2 cellular contexts compared by ENCODE assay signal in the genomic region with DNA sequence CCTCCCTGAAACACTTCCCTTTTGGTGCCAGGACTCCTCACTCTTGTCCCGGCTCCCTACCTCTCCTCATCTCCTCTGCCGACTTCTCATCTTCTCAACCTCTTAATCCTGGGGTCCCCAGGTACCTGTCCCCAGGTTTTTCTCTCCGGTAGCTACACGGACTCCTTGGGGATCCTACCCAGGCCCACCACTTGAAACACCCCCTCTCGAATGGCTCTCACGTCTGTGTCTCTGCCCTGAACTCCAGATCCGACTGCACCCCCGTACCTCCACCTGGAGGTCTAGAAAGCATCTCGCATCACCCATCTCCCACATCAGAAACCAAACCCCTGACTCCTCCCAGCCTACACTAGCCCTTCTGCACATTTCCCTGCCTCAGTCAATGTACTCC.
TF ChIP-seq lines count a peak whose summit lies in the region.

No MANE protein-coding gene starts in this region.

TF ChIP-seq in SK-N-SH, 30 proteins besides CTCF, POLR2A, EP300 and RAD21 (continued from another document):
- TF ChIP-seq FOXJ3 (CRISPR knock-in tag; IDR thresholded peaks at IDR 0.05) (no peak), POLR2AphosphoS5 (IDR thresholded peaks at IDR 0.05; ENCODE audit: low read depth, low read length) (no peak), YY1 (IDR thresholded peaks at IDR 0.05; ENCODE audit: low read depth) (no peak), SIN3A (IDR thresholded peaks at IDR 0.05; ENCODE audit: borderline replicate concordance, low read depth, low read length) (no peak)
- TF ChIP-seq, protein P1, sequence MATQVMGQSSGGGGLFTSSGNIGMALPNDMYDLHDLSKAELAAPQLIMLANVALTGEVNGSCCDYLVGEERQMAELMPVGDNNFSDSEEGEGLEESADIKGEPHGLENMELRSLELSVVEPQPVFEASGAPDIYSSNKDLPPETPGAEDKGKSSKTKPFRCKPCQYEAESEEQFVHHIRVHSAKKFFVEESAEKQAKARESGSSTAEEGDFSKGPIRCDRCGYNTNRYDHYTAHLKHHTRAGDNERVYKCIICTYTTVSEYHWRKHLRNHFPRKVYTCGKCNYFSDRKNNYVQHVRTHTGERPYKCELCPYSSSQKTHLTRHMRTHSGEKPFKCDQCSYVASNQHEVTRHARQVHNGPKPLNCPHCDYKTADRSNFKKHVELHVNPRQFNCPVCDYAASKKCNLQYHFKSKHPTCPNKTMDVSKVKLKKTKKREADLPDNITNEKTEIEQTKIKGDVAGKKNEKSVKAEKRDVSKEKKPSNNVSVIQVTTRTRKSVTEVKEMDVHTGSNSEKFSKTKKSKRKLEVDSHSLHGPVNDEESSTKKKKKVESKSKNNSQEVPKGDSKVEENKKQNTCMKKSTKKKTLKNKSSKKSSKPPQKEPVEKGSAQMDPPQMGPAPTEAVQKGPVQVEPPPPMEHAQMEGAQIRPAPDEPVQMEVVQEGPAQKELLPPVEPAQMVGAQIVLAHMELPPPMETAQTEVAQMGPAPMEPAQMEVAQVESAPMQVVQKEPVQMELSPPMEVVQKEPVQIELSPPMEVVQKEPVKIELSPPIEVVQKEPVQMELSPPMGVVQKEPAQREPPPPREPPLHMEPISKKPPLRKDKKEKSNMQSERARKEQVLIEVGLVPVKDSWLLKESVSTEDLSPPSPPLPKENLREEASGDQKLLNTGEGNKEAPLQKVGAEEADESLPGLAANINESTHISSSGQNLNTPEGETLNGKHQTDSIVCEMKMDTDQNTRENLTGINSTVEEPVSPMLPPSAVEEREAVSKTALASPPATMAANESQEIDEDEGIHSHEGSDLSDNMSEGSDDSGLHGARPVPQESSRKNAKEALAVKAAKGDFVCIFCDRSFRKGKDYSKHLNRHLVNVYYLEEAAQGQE (IDR thresholded peaks at IDR 0.05; ENCODE audit: low read depth, low read length), result no peak

TF ChIP-seq in SK-N-SH treated with all-trans-retinoic acid at 6 μM for 48 hours, 23 proteins besides CTCF, POLR2A, EP300 and RAD21 (continued from another document):
- TF ChIP-seq, protein P2, sequence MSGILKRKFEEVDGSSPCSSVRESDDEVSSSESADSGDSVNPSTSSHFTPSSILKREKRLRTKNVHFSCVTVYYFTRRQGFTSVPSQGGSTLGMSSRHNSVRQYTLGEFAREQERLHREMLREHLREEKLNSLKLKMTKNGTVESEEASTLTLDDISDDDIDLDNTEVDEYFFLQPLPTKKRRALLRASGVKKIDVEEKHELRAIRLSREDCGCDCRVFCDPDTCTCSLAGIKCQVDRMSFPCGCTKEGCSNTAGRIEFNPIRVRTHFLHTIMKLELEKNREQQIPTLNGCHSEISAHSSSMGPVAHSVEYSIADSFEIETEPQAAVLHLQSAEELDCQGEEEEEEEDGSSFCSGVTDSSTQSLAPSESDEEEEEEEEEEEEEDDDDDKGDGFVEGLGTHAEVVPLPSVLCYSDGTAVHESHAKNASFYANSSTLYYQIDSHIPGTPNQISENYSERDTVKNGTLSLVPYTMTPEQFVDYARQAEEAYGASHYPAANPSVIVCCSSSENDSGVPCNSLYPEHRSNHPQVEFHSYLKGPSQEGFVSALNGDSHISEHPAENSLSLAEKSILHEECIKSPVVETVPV (CRISPR knock-in tag; IDR thresholded peaks at IDR 0.05), result no peak
- TF ChIP-seq PPARA (CRISPR knock-in tag; IDR thresholded peaks at IDR 0.05; ENCODE audit: borderline replicate concordance) (no peak), ZNF565 (CRISPR knock-in tag; conservative IDR thresholded peaks at IDR 0.05; ENCODE audit: low read depth) (no peak), CSDC2 (CRISPR knock-in tag; IDR thresholded peaks at IDR 0.05) (no peak), ZNF70 (CRISPR knock-in tag; IDR thresholded peaks at IDR 0.05) (no peak), ZNF8 (CRISPR knock-in tag; IDR thresholded peaks at IDR 0.05) (no peak), ZC3H10 (CRISPR knock-in tag; IDR thresholded peaks at IDR 0.05) (no peak), ARNTL (CRISPR knock-in tag; IDR thresholded peaks at IDR 0.05; ENCODE audit: borderline replicate concordance, low read depth) (no peak), SNAI2 (CRISPR knock-in tag; IDR thresholded peaks at IDR 0.05) (no peak), ZFP30 (CRISPR knock-in tag; IDR thresholded peaks at IDR 0.05) (no peak), OSR1 (CRISPR knock-in tag; IDR thresholded peaks at IDR 0.05) (no peak), ESRRG (CRISPR knock-in tag; IDR thresholded peaks at IDR 0.05) (no peak), BACH2 (CRISPR knock-in tag; IDR thresholded peaks at IDR 0.05; ENCODE audit: borderline replicate concordance) (no peak), GLIS3 (CRISPR knock-in tag; IDR thresholded peaks at IDR 0.05) (no peak)
- TF ChIP-seq, protein P3, sequence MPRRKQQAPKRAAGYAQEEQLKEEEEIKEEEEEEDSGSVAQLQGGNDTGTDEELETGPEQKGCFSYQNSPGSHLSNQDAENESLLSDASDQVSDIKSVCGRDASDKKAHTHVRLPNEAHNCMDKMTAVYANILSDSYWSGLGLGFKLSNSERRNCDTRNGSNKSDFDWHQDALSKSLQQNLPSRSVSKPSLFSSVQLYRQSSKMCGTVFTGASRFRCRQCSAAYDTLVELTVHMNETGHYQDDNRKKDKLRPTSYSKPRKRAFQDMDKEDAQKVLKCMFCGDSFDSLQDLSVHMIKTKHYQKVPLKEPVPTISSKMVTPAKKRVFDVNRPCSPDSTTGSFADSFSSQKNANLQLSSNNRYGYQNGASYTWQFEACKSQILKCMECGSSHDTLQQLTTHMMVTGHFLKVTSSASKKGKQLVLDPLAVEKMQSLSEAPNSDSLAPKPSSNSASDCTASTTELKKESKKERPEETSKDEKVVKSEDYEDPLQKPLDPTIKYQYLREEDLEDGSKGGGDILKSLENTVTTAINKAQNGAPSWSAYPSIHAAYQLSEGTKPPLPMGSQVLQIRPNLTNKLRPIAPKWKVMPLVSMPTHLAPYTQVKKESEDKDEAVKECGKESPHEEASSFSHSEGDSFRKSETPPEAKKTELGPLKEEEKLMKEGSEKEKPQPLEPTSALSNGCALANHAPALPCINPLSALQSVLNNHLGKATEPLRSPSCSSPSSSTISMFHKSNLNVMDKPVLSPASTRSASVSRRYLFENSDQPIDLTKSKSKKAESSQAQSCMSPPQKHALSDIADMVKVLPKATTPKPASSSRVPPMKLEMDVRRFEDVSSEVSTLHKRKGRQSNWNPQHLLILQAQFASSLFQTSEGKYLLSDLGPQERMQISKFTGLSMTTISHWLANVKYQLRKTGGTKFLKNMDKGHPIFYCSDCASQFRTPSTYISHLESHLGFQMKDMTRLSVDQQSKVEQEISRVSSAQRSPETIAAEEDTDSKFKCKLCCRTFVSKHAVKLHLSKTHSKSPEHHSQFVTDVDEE (CRISPR knock-in tag; IDR thresholded peaks at IDR 0.05), result no peak
- TF ChIP-seq, protein P4, sequence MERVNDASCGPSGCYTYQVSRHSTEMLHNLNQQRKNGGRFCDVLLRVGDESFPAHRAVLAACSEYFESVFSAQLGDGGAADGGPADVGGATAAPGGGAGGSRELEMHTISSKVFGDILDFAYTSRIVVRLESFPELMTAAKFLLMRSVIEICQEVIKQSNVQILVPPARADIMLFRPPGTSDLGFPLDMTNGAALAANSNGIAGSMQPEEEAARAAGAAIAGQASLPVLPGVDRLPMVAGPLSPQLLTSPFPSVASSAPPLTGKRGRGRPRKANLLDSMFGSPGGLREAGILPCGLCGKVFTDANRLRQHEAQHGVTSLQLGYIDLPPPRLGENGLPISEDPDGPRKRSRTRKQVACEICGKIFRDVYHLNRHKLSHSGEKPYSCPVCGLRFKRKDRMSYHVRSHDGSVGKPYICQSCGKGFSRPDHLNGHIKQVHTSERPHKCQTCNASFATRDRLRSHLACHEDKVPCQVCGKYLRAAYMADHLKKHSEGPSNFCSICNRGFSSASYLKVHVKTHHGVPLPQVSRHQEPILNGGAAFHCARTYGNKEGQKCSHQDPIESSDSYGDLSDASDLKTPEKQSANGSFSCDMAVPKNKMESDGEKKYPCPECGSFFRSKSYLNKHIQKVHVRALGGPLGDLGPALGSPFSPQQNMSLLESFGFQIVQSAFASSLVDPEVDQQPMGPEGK (CRISPR knock-in tag; IDR thresholded peaks at IDR 0.05; ENCODE audit: borderline replicate concordance), result no peak
- TF ChIP-seq, protein P5, sequence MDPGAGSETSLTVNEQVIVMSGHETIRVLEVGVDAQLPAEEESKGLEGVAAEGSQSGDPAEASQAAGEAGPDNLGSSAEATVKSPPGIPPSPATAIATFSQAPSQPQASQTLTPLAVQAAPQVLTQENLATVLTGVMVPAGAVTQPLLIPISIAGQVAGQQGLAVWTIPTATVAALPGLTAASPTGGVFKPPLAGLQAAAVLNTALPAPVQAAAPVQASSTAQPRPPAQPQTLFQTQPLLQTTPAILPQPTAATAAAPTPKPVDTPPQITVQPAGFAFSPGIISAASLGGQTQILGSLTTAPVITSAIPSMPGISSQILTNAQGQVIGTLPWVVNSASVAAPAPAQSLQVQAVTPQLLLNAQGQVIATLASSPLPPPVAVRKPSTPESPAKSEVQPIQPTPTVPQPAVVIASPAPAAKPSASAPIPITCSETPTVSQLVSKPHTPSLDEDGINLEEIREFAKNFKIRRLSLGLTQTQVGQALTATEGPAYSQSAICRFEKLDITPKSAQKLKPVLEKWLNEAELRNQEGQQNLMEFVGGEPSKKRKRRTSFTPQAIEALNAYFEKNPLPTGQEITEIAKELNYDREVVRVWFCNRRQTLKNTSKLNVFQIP (CRISPR knock-in tag; IDR thresholded peaks at IDR 0.05; ENCODE audit: borderline replicate concordance, low read depth), result no peak
